In genomic region chr2:44079686-44080085, GRCh38 we compare ENCODE assay signal across 25 cellular contexts.
A peak's percentile ranks its signal among the peaks of the same experiment; 100 is the strongest.
DNase-seq lines count a peak whose midpoint lies in the region; ATAC-seq, FAIRE-seq and TF ChIP-seq lines count a peak whose summit lies in the region.
"Had no signal": no experiment of that assay in that cellular context is flagged by ENCODE, and none has a peak within 500 bp of the region (broad histone marks: within the 10 kb centered on the region; RNA-seq: fewer than 3 reads in every experiment).

No MANE protein-coding gene starts in this region.

- TF ChIP-seq RAD21 in GM12878 (IDR thresholded peaks at IDR 0.05; ENCODE audit: insufficient read depth, low read depth, low read length): no peak
- no peak for TF ChIP-seq RAD21 in liver (IDR thresholded peaks at IDR 0.05)

- in situ Hi-C loops in GM12878 (cut with MboI): loop anchor here (10.0 kb wide), 1 partner anchor 265 kb away; no protein-coding TSS in a partner anchor

- H2AFZ ChIP-seq in GM12878 (ENCODE audit: control insufficient read depth, low read depth, low read length): peak overlapping the region; percentile 7; the same call in 1 of the 2 replicates

- no peak for DNase-seq in activated naive CD8-positive, alpha-beta T cell treated with anti-CD3 and anti-CD28 coated beads, Interleukin-2, amount 10 ng/mL, durations not matched to agents 7 days and 5 days
- DNase-seq in activated naive CD8-positive, alpha-beta T cell treated with anti-CD3 and anti-CD28 coated beads, Interleukin-2, amount 50 U/mL, for 24 hours: no peak
- DNase-seq in GM12878 (ENCODE audit: low read depth, low spot score): no peak
- no peak for DNase-seq in EL
- no peak for DNase-seq in esophagus muscularis mucosa (ENCODE audit: extremely low spot score)
- DNase-seq in stimulated activated naive B cell treated with anti-CD40 and anti-IgM and Interleukin-4, amounts not matched to agents 10 μg/mL and 1 μg/mL and 100 μg/mL, for 72 hours: no peak
- DNase-seq in SHP77 treated with DMSO at 0.1 percent for 48 hours (lab: John Stamatoyannopoulos, UW): no peak
- DNase-seq: 8988T, Calu3, DND-41, Karpas-422, MV-4-11, NCI-H1105, NCI-H1436 treated with DMSO at 0.1 percent for 48 hours, NCI-H187 treated with DMSO at 0.1 percent for 48 hours, NCI-H2107, NCI-H524, NCI-H748 treated with DMSO at 0.1 percent for 48 hours, PC-3, SW 1271 had no signal

- H3K27me3 ChIP-seq in GM12878 (replicated peaks in 1 of 2; ENCODE audit: control insufficient read depth in 2 of 2, insufficient read depth in 2 of 2, low read length in 1 of 2) (no peaks in the 10 kb centered on the region), liver (ENCODE audit: control insufficient read depth in 4 of 4, insufficient read depth in 4 of 4, low read length in 3 of 4) (no peaks in the 10 kb centered on the region), esophagus muscularis mucosa (no peaks in the 10 kb centered on the region)

- RAD21 ChIA-PET in GM12878 (lab: Charles Lee; ENCODE audit: unreplicated experiment): no interaction called here

- no peaks in the 10 kb centered on the region for H3K9me3 Mint-ChIP-seq in activated naive CD8-positive, alpha-beta T cell treated with anti-CD3 and anti-CD28 coated beads, Interleukin-2, amount 10 ng/mL, durations not matched to agents 7 days and 5 days
- no peaks in the 10 kb centered on the region for H3K9me3 Mint-ChIP-seq in activated naive CD8-positive, alpha-beta T cell treated with anti-CD3 and anti-CD28 coated beads, Interleukin-2, amount 50 U/mL, for 24 hours
- no peaks in the 10 kb centered on the region for H3K9me3 Mint-ChIP-seq in stimulated activated naive B cell treated with anti-CD40 and anti-IgM and Interleukin-4, amounts not matched to agents 10 μg/mL and 1 μg/mL and 100 μg/mL, for 72 hours

- no peaks in the 10 kb centered on the region for H3K36me3 ChIP-seq in GM12878 (ENCODE audit: control insufficient read depth in 2 of 2, insufficient read depth in 2 of 2, low read length in 1 of 2)
- no peaks in the 10 kb centered on the region for H3K36me3 ChIP-seq in liver (ENCODE audit: control insufficient read depth in 4 of 4, insufficient read depth in 3 of 4, low read depth in 1 of 4, low read length in 3 of 4)
- no peaks in the 10 kb centered on the region for H3K36me3 ChIP-seq in esophagus muscularis mucosa

- no peaks in the 10 kb centered on the region for H3K27me3 Mint-ChIP-seq in activated naive CD8-positive, alpha-beta T cell treated with anti-CD3 and anti-CD28 coated beads, Interleukin-2, amount 10 ng/mL, durations not matched to agents 7 days and 5 days
- H3K27me3 Mint-ChIP-seq in activated naive CD8-positive, alpha-beta T cell treated with anti-CD3 and anti-CD28 coated beads, Interleukin-2, amount 50 U/mL, for 24 hours: no peaks in the 10 kb centered on the region
- no peaks in the 10 kb centered on the region for H3K27me3 Mint-ChIP-seq in stimulated activated naive B cell treated with anti-CD40 and anti-IgM and Interleukin-4, amounts not matched to agents 10 μg/mL and 1 μg/mL and 100 μg/mL, for 72 hours

- no peak overlapping the region for H3K27ac ChIP-seq in GM12878 (ENCODE audit: control insufficient read depth, insufficient read depth)
- H3K27ac ChIP-seq in liver (ENCODE audit: low read depth in 1 of 2, low read length in 2 of 2): no peak overlapping the region
- no peak overlapping the region for H3K27ac ChIP-seq in esophagus muscularis mucosa (replicated peaks in 1 of 4)
- H3K27ac ChIP-seq: HL-60 had no signal

- POLR2A ChIA-PET in activated naive CD8-positive, alpha-beta T cell treated with anti-CD3 and anti-CD28 coated beads, Interleukin-2, amount 10 ng/mL, durations not matched to agents 7 days and 5 days (lab: Charles Lee): no interaction called here
- POLR2A ChIA-PET in GM12878 (lab: Charles Lee): interaction anchor here (0.6 kb wide), 1 partner anchor 155 kb away, joined by 3 read pairs; no protein-coding TSS in a partner anchor

- TF ChIP-seq EP300 in GM12878 (IDR thresholded peaks at IDR 0.05; ENCODE audit: borderline replicate concordance in 1 of 2, control insufficient read depth in 1 of 2, low read depth in 2 of 2, low read length in 2 of 2) (no peak), esophagus muscularis mucosa (IDR thresholded peaks at IDR 0.05) (no peak)

- intact Hi-C loops in GM12878 (cut with micrococcal nuclease; ENCODE audit: unreplicated experiment) (no loop called here), esophagus muscularis mucosa (cut with DNase I) (no loop called here)

- no peak for FAIRE-seq in GM12878 (lab: Jason Lieb, UNC)
- FAIRE-seq: G401.6, H54 had no signal

- SMC1A ChIA-PET in GM12878 (lab: Charles Lee; ENCODE audit: uncharacterized antibody, unreplicated experiment): interaction anchor here (0.9 to 3.0 kb wide), 2 partner anchors 9 to 94 kb away, joined by 3 to 11 read pairs; no protein-coding TSS in a partner anchor

- no TSS peak for BruUV-seq in GM12878 (replicated peaks; lab: Mats Ljungman, UMichigan)

- 36% methylated on average over 3 of the region's 3 CpGs for WGBS in GM12878 (ENCODE audit: insufficient coverage, insufficient replicate concordance, low lambda C conversion rate, missing lambda C conversion rate)
- WGBS in liver: 81% methylated on average over 3 of the region's 3 CpGs
- 74% methylated on average over 3 of the region's 3 CpGs for WGBS in esophagus muscularis mucosa

- H3K4me3 ChIP-seq in GM12878 (no peak overlapping the region), liver (ENCODE audit: low read depth in 1 of 3, low read length in 3 of 3) (no peak overlapping the region), esophagus muscularis mucosa (no peak overlapping the region)

- H4K20me1 ChIP-seq in GM12878 (ENCODE audit: control insufficient read depth, insufficient read depth): no peaks in the 10 kb centered on the region

- TF ChIP-seq POLR2A in GM12878 (IDR thresholded peaks at IDR 0.05; ENCODE audit: low read depth, low read length): no peak
- no peak for TF ChIP-seq POLR2A in esophagus muscularis mucosa (IDR thresholded peaks at IDR 0.05; ENCODE audit: low read depth)

- no peak overlapping the region for H3K4me3 Mint-ChIP-seq in activated naive CD8-positive, alpha-beta T cell treated with anti-CD3 and anti-CD28 coated beads, Interleukin-2, amount 10 ng/mL, durations not matched to agents 7 days and 5 days
- no peak overlapping the region for H3K4me3 Mint-ChIP-seq in activated naive CD8-positive, alpha-beta T cell treated with anti-CD3 and anti-CD28 coated beads, Interleukin-2, amount 50 U/mL, for 24 hours
- no peak overlapping the region for H3K4me3 Mint-ChIP-seq in stimulated activated naive B cell treated with anti-CD40 and anti-IgM and Interleukin-4, amounts not matched to agents 10 μg/mL and 1 μg/mL and 100 μg/mL, for 72 hours

- peaks cover 8% of the 10 kb centered on the region for H3K4me1 Mint-ChIP-seq in activated naive CD8-positive, alpha-beta T cell treated with anti-CD3 and anti-CD28 coated beads, Interleukin-2, amount 10 ng/mL, durations not matched to agents 7 days and 5 days
- peaks cover 2% of the 10 kb centered on the region for H3K4me1 Mint-ChIP-seq in activated naive CD8-positive, alpha-beta T cell treated with anti-CD3 and anti-CD28 coated beads, Interleukin-2, amount 50 U/mL, for 24 hours
- H3K4me1 Mint-ChIP-seq in stimulated activated naive B cell treated with anti-CD40 and anti-IgM and Interleukin-4, amounts not matched to agents 10 μg/mL and 1 μg/mL and 100 μg/mL, for 72 hours: peaks cover 5 to 6% of the 10 kb centered on the region in 2 donors

- H3K9ac ChIP-seq in GM12878 (ENCODE audit: control insufficient read depth, insufficient read depth, low read length) (no peak overlapping the region), liver (ENCODE audit: low read depth in 1 of 2, low read length in 2 of 2) (peak overlapping the region in 1 of 2 donors; percentile 36)

- ATAC-seq in activated naive CD8-positive, alpha-beta T cell treated with anti-CD3 and anti-CD28 coated beads, Interleukin-2, amount 10 ng/mL, durations not matched to agents 7 days and 5 days (ENCODE audit: low read depth): no peak
- no peak for ATAC-seq in activated naive CD8-positive, alpha-beta T cell treated with anti-CD3 and anti-CD28 coated beads, Interleukin-2, amount 50 U/mL, for 24 hours
- peak; percentile 47 for ATAC-seq in GM12878
- no peak for ATAC-seq in stimulated activated naive B cell treated with anti-CD40 and anti-IgM and Interleukin-4, amounts not matched to agents 10 μg/mL and 1 μg/mL and 100 μg/mL, for 72 hours (replicated peaks)
- ATAC-seq: PC-3, Right ventricle myocardium inferior had no signal

- no peak overlapping the region for H3K4me2 ChIP-seq in GM12878 (ENCODE audit: control insufficient read depth, insufficient read depth)

- no peaks in the 10 kb centered on the region for H3K36me3 Mint-ChIP-seq in activated naive CD8-positive, alpha-beta T cell treated with anti-CD3 and anti-CD28 coated beads, Interleukin-2, amount 10 ng/mL, durations not matched to agents 7 days and 5 days
- H3K36me3 Mint-ChIP-seq in activated naive CD8-positive, alpha-beta T cell treated with anti-CD3 and anti-CD28 coated beads, Interleukin-2, amount 50 U/mL, for 24 hours (ENCODE audit: low read depth): no peaks in the 10 kb centered on the region
- H3K36me3 Mint-ChIP-seq in stimulated activated naive B cell treated with anti-CD40 and anti-IgM and Interleukin-4, amounts not matched to agents 10 μg/mL and 1 μg/mL and 100 μg/mL, for 72 hours: no peaks in the 10 kb centered on the region

- CTCF ChIA-PET in GM12878 (lab: Yijun Ruan, JAX): no interaction called here

- no peaks in the 10 kb centered on the region for H3K79me2 ChIP-seq in GM12878 (ENCODE audit: control insufficient read depth, insufficient read depth, low read length)

- H3K9me3 ChIP-seq in GM12878 (replicated peaks; ENCODE audit: control insufficient read depth, insufficient read depth, low read length): no peaks in the 10 kb centered on the region
- no peaks in the 10 kb centered on the region for H3K9me3 ChIP-seq in liver (ENCODE audit: control insufficient read depth in 4 of 4, low read length in 3 of 4)
- no peaks in the 10 kb centered on the region for H3K9me3 ChIP-seq in esophagus muscularis mucosa

- no peaks in the 10 kb centered on the region for H3K4me1 ChIP-seq in GM12878 (ENCODE audit: control insufficient read depth, insufficient read depth, low read length)
- H3K4me1 ChIP-seq in liver (ENCODE audit: control insufficient read depth in 4 of 4, insufficient read depth in 4 of 4, low read length in 3 of 4): peaks cover 2 to 21% (median 13%) of the 10 kb centered on the region in 4 donors
- H3K4me1 ChIP-seq in esophagus muscularis mucosa: no peaks in the 10 kb centered on the region

- TF ChIP-seq CTCF in GM12878 (IDR thresholded peaks at IDR 0.05 in 2 of 3, conservative IDR thresholded peaks at IDR 0.05 in 1 of 3; ENCODE audit: control insufficient read depth in 2 of 3, extremely low read depth in 1 of 3, insufficient read depth in 1 of 3, low read depth in 3 of 3, low read length in 3 of 3): no peak
- TF ChIP-seq CTCF in liver (IDR thresholded peaks at IDR 0.05; ENCODE audit: low read depth, low read length, missing input control): no peak
- no peak for TF ChIP-seq CTCF in esophagus muscularis mucosa (IDR thresholded peaks at IDR 0.05)

- H3K27ac Mint-ChIP-seq in activated naive CD8-positive, alpha-beta T cell treated with anti-CD3 and anti-CD28 coated beads, Interleukin-2, amount 10 ng/mL, durations not matched to agents 7 days and 5 days: peak overlapping the region; percentile 27
- no peak overlapping the region for H3K27ac Mint-ChIP-seq in activated naive CD8-positive, alpha-beta T cell treated with anti-CD3 and anti-CD28 coated beads, Interleukin-2, amount 50 U/mL, for 24 hours
- no peak overlapping the region for H3K27ac Mint-ChIP-seq in stimulated activated naive B cell treated with anti-CD40 and anti-IgM and Interleukin-4, amounts not matched to agents 10 μg/mL and 1 μg/mL and 100 μg/mL, for 72 hours
